ENCODE assay signal across 15 cellular contexts in the genomic region with DNA sequence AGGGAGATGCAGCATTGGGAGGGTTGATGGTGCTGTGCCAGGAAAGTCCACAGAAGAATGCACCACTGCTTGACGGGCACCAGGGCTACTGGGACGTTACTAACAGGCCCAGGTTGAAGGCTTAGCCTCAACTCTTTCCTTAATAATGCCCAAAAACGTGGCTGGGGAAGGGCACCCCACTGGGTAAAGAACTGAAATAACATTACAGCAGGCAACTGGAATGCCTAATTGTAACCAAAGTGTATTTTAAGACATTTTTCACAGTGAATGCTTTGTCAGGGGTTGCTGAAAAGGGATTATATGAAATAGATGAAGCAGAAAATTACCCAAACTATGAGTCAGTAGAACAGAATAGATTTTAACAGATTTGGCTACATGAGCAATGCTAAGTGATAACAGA.
DNase-seq lines count a peak whose midpoint lies in the region; ATAC-seq and TF ChIP-seq lines count a peak whose summit lies in the region.
"Had no signal": no experiment of that assay in that cellular context is flagged by ENCODE, and none has a peak within 500 bp of the region (broad histone marks: within the 10 kb centered on the region; RNA-seq: fewer than 3 reads in every experiment).

No MANE protein-coding gene starts in this region.

- H3K27me3 ChIP-seq in SJCRH30, result no peaks in the 10 kb centered on the region
- H3K27me3 ChIP-seq in SK-N-SH (ENCODE audit: insufficient read depth), result no peaks in the 10 kb centered on the region
- H3K27me3 ChIP-seq in effector memory CD4-positive, alpha-beta T cell (replicated peaks; ENCODE audit: control insufficient read depth, insufficient read depth, low read length, poor library complexity, severe bottlenecking), result no peaks in the 10 kb centered on the region
- H3K27me3 ChIP-seq: BLaER1 treated with 17β-estradiol and CSF1 and Interleukin-3, amounts not matched to agents 10 nM and 100 nM had no signal

- H3K4me3 ChIP-seq in SJCRH30, result no peak overlapping the region
- no peak overlapping the region for H3K4me3 ChIP-seq in astrocyte of the spinal cord (ENCODE audit: low read depth, low read length)
- H3K4me3 ChIP-seq in SK-N-SH (ENCODE audit: low read depth in 2 of 2, low read length in 1 of 2), result no peak overlapping the region
- H3K4me3 ChIP-seq in effector memory CD4-positive, alpha-beta T cell (ENCODE audit: insufficient read depth, low read depth, low read length, poor library complexity, severe bottlenecking), result no peak overlapping the region
- H3K4me3 ChIP-seq: A549; BLaER1 treated with 17β-estradiol and CSF1 and Interleukin-3, amounts not matched to agents 10 nM and 100 nM; GM23338 had no signal

- H3K36me3 ChIP-seq in SJCRH30 (no peaks in the 10 kb centered on the region), SK-N-SH (replicated peaks in 1 of 2; ENCODE audit: control insufficient read depth in 1 of 2, insufficient read depth in 2 of 2, low read length in 1 of 2) (no peaks in the 10 kb centered on the region)
- H3K36me3 ChIP-seq in effector memory CD4-positive, alpha-beta T cell (ENCODE audit: control insufficient read depth, insufficient read depth, low read length), result no peaks in the 10 kb centered on the region
- H3K36me3 ChIP-seq: BLaER1 treated with 17β-estradiol and CSF1 and Interleukin-3, amounts not matched to agents 10 nM and 100 nM had no signal

- 6% methylated on average over 3 of the region's 3 CpGs for WGBS in SK-N-SH (ENCODE audit: low lambda C conversion rate)

- TF ChIP-seq RAD21 in SK-N-SH (IDR thresholded peaks at IDR 0.05; ENCODE audit: low read length), result no peak

- CTCF ChIA-PET in SK-N-SH (lab: Yijun Ruan, JAX), result no interaction called here

- no peak for TF ChIP-seq EP300 in SK-N-SH (IDR thresholded peaks at IDR 0.05; ENCODE audit: borderline replicate concordance in 1 of 2, low read depth in 1 of 2, low read length in 1 of 2)

- DNase-seq in SJCRH30 (peak; percentile 7 to 23), astrocyte of the spinal cord (ENCODE audit: low read depth, low spot score) (peak; percentile 63), kidney glomerular epithelial cell (lab: John Stamatoyannopoulos, UW) (peak; percentile 31), retina (peak; percentile 45), SK-N-SH (no peak)
- DNase-seq in effector memory CD4-positive, alpha-beta T cell, result no peak
- DNase-seq in stimulated activated naive CD8-positive, alpha-beta T cell treated with anti-CD3 and anti-CD28 coated beads, Interleukin-15, Interleukin-2, amounts not matched to agents 100 U/mL and 50 U/mL, for 24 hours, result no peak
- DNase-seq: CD4-positive, CD25-positive, alpha-beta regulatory T cell; DMS53; GF-D8; H9 had no signal

- H3F3A ChIP-seq in SK-N-SH (replicated peaks; ENCODE audit: insufficient read depth), result no peaks in the 10 kb centered on the region

- H3K27ac ChIP-seq in SJCRH30, result no peak overlapping the region
- no peak overlapping the region for H3K27ac ChIP-seq in SK-N-SH (ENCODE audit: low read depth in 2 of 2, low read length in 1 of 2)
- no peak overlapping the region for H3K27ac ChIP-seq in effector memory CD4-positive, alpha-beta T cell (ENCODE audit: insufficient read depth, low read length, poor library complexity, severe bottlenecking)
- H3K27ac ChIP-seq: A549; BLaER1 treated with 17β-estradiol and CSF1 and Interleukin-3, amounts not matched to agents 10 nM and 100 nM had no signal

- no peaks in the 10 kb centered on the region for H4K20me1 ChIP-seq in SK-N-SH (ENCODE audit: insufficient read depth)
- H4K20me1 ChIP-seq: BLaER1 treated with 17β-estradiol and CSF1 and Interleukin-3, amounts not matched to agents 10 nM and 100 nM had no signal

- no peak overlapping the region for H2AFZ ChIP-seq in SK-N-SH (ENCODE audit: low read depth)
- H2AFZ ChIP-seq: GM23338 had no signal

- no peak overlapping the region for H3K9ac ChIP-seq in SK-N-SH
- H3K9ac ChIP-seq: BLaER1 treated with 17β-estradiol and CSF1 and Interleukin-3, amounts not matched to agents 10 nM and 100 nM had no signal

- ATAC-seq in stimulated activated naive CD8-positive, alpha-beta T cell treated with anti-CD3 and anti-CD28 coated beads, Interleukin-15, Interleukin-2, amounts not matched to agents 100 U/mL and 50 U/mL, for 24 hours, result no peak
- no peak for ATAC-seq in GM21723 (IDR thresholded peaks at IDR 0.05; ENCODE audit: unreplicated experiment)
- ATAC-seq: A549, GM23338 had no signal

- no peak overlapping the region for H3K4me2 ChIP-seq in SK-N-SH
- H3K4me2 ChIP-seq: A549; BLaER1 treated with 17β-estradiol and CSF1 and Interleukin-3, amounts not matched to agents 10 nM and 100 nM; GM23338 had no signal

- no peaks in the 10 kb centered on the region for H3K79me2 ChIP-seq in SK-N-SH (ENCODE audit: insufficient read depth)

- POLR2A ChIA-PET in SK-N-SH (lab: Yijun Ruan, JAX), result no interaction called here

- TF ChIP-seq CTCF in astrocyte of the spinal cord (IDR thresholded peaks at IDR 0.05; ENCODE audit: low read depth, low read length) (no peak), SK-N-SH (IDR thresholded peaks at IDR 0.05) (no peak)

- in situ Hi-C loops in astrocyte of the spinal cord (cut with HindIII; ENCODE audit: low sequenced_read_pairs), result no loop called here

- H3K9me3 ChIP-seq in SJCRH30 (replicated peaks) (no peaks in the 10 kb centered on the region), SK-N-SH (no peaks in the 10 kb centered on the region)
- no peaks in the 10 kb centered on the region for H3K9me3 ChIP-seq in effector memory CD4-positive, alpha-beta T cell (ENCODE audit: control insufficient read depth, low read length)
- H3K9me3 ChIP-seq: A549 had no signal

- H3K9me2 ChIP-seq in SK-N-SH, result no peaks in the 10 kb centered on the region

- H3K4me1 ChIP-seq in SJCRH30 (peaks cover 8% of the 10 kb centered on the region), SK-N-SH (ENCODE audit: control insufficient read depth in 1 of 2, insufficient read depth in 2 of 2, low read depth in 1 of 2, low read length in 1 of 2) (no peaks in the 10 kb centered on the region; a peak in 1 of 4 replicates)
- H3K4me1 ChIP-seq in effector memory CD4-positive, alpha-beta T cell (ENCODE audit: control insufficient read depth, insufficient read depth, low read length, poor library complexity, severe bottlenecking), result no peaks in the 10 kb centered on the region
- H3K4me1 ChIP-seq: A549; BLaER1 treated with 17β-estradiol and CSF1 and Interleukin-3, amounts not matched to agents 10 nM and 100 nM had no signal

TF ChIP-seq in SK-N-SH, 30 proteins besides CTCF, POLR2A, EP300 and RAD21 (continues in another document):
- TF ChIP-seq POLR2AphosphoS5 (IDR thresholded peaks at IDR 0.05; ENCODE audit: low read depth, low read length) (no peak), RCOR1 (IDR thresholded peaks at IDR 0.05; ENCODE audit: low read length) (no peak), FOSL2 (IDR thresholded peaks at IDR 0.05; ENCODE audit: borderline replicate concordance, low read depth) (no peak), MEF2A (IDR thresholded peaks at IDR 0.05; ENCODE audit: borderline replicate concordance, low read depth) (no peak), RFX5 (IDR thresholded peaks at IDR 0.05; ENCODE audit: low read length) (no peak), ELF1 (IDR thresholded peaks at IDR 0.05) (no peak), JUND (IDR thresholded peaks at IDR 0.05) (no peak), FOXM1 (IDR thresholded peaks at IDR 0.05; ENCODE audit: low read depth) (no peak), CHD2 (IDR thresholded peaks at IDR 0.05; ENCODE audit: low read length, partially characterized antibody) (no peak), EZH2phosphoT487 (IDR thresholded peaks at IDR 0.05; ENCODE audit: borderline replicate concordance, low read depth) (no peak), GATA2 (CRISPR knock-in tag; IDR thresholded peaks at IDR 0.05) (no peak)
- TF ChIP-seq, protein P1, sequence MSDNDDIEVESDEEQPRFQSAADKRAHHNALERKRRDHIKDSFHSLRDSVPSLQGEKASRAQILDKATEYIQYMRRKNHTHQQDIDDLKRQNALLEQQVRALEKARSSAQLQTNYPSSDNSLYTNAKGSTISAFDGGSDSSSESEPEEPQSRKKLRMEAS (IDR thresholded peaks at IDR 0.05; ENCODE audit: low read depth), result no peak
- TF ChIP-seq, protein P2, sequence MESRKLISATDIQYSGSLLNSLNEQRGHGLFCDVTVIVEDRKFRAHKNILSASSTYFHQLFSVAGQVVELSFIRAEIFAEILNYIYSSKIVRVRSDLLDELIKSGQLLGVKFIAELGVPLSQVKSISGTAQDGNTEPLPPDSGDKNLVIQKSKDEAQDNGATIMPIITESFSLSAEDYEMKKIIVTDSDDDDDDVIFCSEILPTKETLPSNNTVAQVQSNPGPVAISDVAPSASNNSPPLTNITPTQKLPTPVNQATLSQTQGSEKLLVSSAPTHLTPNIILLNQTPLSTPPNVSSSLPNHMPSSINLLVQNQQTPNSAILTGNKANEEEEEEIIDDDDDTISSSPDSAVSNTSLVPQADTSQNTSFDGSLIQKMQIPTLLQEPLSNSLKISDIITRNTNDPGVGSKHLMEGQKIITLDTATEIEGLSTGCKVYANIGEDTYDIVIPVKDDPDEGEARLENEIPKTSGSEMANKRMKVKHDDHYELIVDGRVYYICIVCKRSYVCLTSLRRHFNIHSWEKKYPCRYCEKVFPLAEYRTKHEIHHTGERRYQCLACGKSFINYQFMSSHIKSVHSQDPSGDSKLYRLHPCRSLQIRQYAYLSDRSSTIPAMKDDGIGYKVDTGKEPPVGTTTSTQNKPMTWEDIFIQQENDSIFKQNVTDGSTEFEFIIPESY (IDR thresholded peaks at IDR 0.05; ENCODE audit: borderline replicate concordance, low read depth), result no peak

Comparison
In these comparisons a context has a peak if more than half of its experiments do, and no peak if none do; other contexts are left out.
1. DNase-seq: peak in SJCRH30 (2 of 2), astrocyte of the spinal cord (single experiment), kidney glomerular epithelial cell (single experiment) and retina (single experiment); none in SK-N-SH (single experiment), effector memory CD4-positive, alpha-beta T cell (0 of 3) and stimulated activated naive CD8-positive, alpha-beta T cell treated with anti-CD3 and anti-CD28 coated beads, Interleukin-15, Interleukin-2, amounts not matched to agents 100 U/mL and 50 U/mL, for 24 hours (single experiment).